13 cellular contexts compared by ENCODE assay signal in the genomic region with DNA sequence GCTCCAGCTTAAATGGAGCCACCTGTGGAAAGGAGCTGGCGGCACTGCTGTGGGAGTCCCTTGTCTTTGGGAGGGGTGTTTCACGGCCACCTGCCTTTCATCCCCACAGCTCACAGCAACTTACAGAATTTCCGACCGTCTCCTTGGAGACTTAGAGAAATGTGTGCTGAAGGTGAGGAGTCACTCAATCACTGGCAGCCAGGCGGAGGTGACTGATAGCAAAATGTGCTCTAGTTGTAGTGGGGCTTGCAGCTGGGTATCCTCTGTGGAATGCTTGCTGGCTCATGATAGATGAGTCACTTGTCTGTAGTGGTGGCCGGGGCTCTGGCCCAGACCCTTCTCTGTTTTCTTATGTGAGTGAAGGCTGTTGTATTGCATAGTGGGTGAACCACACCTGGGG.
DNase-seq lines count a peak whose midpoint lies in the region; ATAC-seq and TF ChIP-seq lines count a peak whose summit lies in the region.
"Had no signal": no experiment of that assay in that cellular context is flagged by ENCODE, and none has a peak within 500 bp of the region (broad histone marks: within the 10 kb centered on the region; RNA-seq: fewer than 3 reads in every experiment).

No MANE protein-coding gene starts in this region.

- peaks cover 94 to 98% (median 96%) of the 10 kb centered on the region in 10 experiments for H3K4me1 ChIP-seq in BLaER1 treated with 17β-estradiol and CSF1 and Interleukin-3, amounts not matched to agents 10 nM and 100 nM

- H3K9me3 Mint-ChIP-seq in nephron, result no peaks in the 10 kb centered on the region
- H3K9me3 Mint-ChIP-seq in activated T-helper 2 cell treated with anti-CD3 and anti-CD28 coated beads, Interferon-gamma antibody, Interleukin-2, Interleukin-4, amounts not matched to agents 10 μg/mL and 5 μg/mL and 100 μg/mL, durations not matched to agents 14 hours and 24 hours and 36 hours, result no peaks in the 10 kb centered on the region
- H3K9me3 Mint-ChIP-seq: activated naive CD4-positive, alpha-beta T cell treated with anti-CD3 and anti-CD28 coated beads, Interleukin-2, amount 50 U/mL, for 24 hours had no signal

- H3K27ac ChIP-seq in BLaER1 treated with 17β-estradiol and CSF1 and Interleukin-3, amounts not matched to agents 10 nM and 100 nM, result peak overlapping the region; percentile 86 to 100 (median 99)

- DNase-seq in MG63 (peak; percentile 65), dermis blood vessel endothelial cell (peak; percentile 91), NCI-H526 treated with DMSO at 0.1 percent for 48 hours (lab: John Stamatoyannopoulos, UW) (no peak), NCI-H1436 treated with DMSO at 0.1 percent for 48 hours (lab: John Stamatoyannopoulos, UW) (no peak)
- DNase-seq in activated T-helper 2 cell treated with anti-CD3 and anti-CD28 coated beads, Interferon-gamma antibody, Interleukin-2, Interleukin-4, amounts not matched to agents 10 μg/mL and 5 μg/mL and 100 μg/mL, durations not matched to agents 14 hours and 24 hours and 36 hours (ENCODE audit: low spot score), result no peak
- DNase-seq: KG1, NCI-H2227 treated with DMSO at 0.1 percent for 48 hours, SIG-M5 had no signal

- H3K9ac ChIP-seq in BLaER1 treated with 17β-estradiol and CSF1 and Interleukin-3, amounts not matched to agents 10 nM and 100 nM, result peak overlapping the region; percentile 74 to 97 (median 88); a peak in 21 of 22 replicates

- H3K4me2 ChIP-seq in BLaER1 treated with 17β-estradiol and CSF1 and Interleukin-3, amounts not matched to agents 10 nM and 100 nM, result peak overlapping the region; percentile 76 to 96 (median 92)

- H3K27me3 Mint-ChIP-seq in nephron (ENCODE audit: low read depth), result peaks cover 17% of the 10 kb centered on the region
- H3K27me3 Mint-ChIP-seq in activated T-helper 2 cell treated with anti-CD3 and anti-CD28 coated beads, Interferon-gamma antibody, Interleukin-2, Interleukin-4, amounts not matched to agents 10 μg/mL and 5 μg/mL and 100 μg/mL, durations not matched to agents 14 hours and 24 hours and 36 hours (ENCODE audit: low read depth), result peaks cover 10% of the 10 kb centered on the region
- H3K27me3 Mint-ChIP-seq: activated naive CD4-positive, alpha-beta T cell treated with anti-CD3 and anti-CD28 coated beads, Interleukin-2, amount 50 U/mL, for 24 hours had no signal

- H3K36me3 Mint-ChIP-seq in nephron (ENCODE audit: low read depth), result no peaks in the 10 kb centered on the region
- no peaks in the 10 kb centered on the region for H3K36me3 Mint-ChIP-seq in activated T-helper 2 cell treated with anti-CD3 and anti-CD28 coated beads, Interferon-gamma antibody, Interleukin-2, Interleukin-4, amounts not matched to agents 10 μg/mL and 5 μg/mL and 100 μg/mL, durations not matched to agents 14 hours and 24 hours and 36 hours (ENCODE audit: low read depth)
- H3K36me3 Mint-ChIP-seq: activated naive CD4-positive, alpha-beta T cell treated with anti-CD3 and anti-CD28 coated beads, Interleukin-2, amount 50 U/mL, for 24 hours had no signal

- no peak overlapping the region for H3K4me3 Mint-ChIP-seq in nephron
- no peak overlapping the region for H3K4me3 Mint-ChIP-seq in activated T-helper 2 cell treated with anti-CD3 and anti-CD28 coated beads, Interferon-gamma antibody, Interleukin-2, Interleukin-4, amounts not matched to agents 10 μg/mL and 5 μg/mL and 100 μg/mL, durations not matched to agents 14 hours and 24 hours and 36 hours (ENCODE audit: low read depth)
- H3K4me3 Mint-ChIP-seq: activated naive CD4-positive, alpha-beta T cell treated with anti-CD3 and anti-CD28 coated beads, Interleukin-2, amount 50 U/mL, for 24 hours had no signal

- H3K4me3 ChIP-seq in BLaER1 treated with 17β-estradiol and CSF1 and Interleukin-3, amounts not matched to agents 10 nM and 100 nM, result peak overlapping the region in 8 of 10 experiments; percentile 7 to 51 (median 40); a peak in 10 of 20 replicates
- H3K4me3 ChIP-seq in MG63, result no peak overlapping the region

- peak overlapping the region in 2 of 3 experiments; percentile 26 to 81 for H3K27ac Mint-ChIP-seq in nephron
- H3K27ac Mint-ChIP-seq in activated T-helper 2 cell treated with anti-CD3 and anti-CD28 coated beads, Interferon-gamma antibody, Interleukin-2, Interleukin-4, amounts not matched to agents 10 μg/mL and 5 μg/mL and 100 μg/mL, durations not matched to agents 14 hours and 24 hours and 36 hours, result no peak overlapping the region
- H3K27ac Mint-ChIP-seq: activated naive CD4-positive, alpha-beta T cell treated with anti-CD3 and anti-CD28 coated beads, Interleukin-2, amount 50 U/mL, for 24 hours had no signal

- peaks cover 90% of the 10 kb centered on the region for H3K4me1 Mint-ChIP-seq in nephron
- peaks cover 12% of the 10 kb centered on the region for H3K4me1 Mint-ChIP-seq in activated T-helper 2 cell treated with anti-CD3 and anti-CD28 coated beads, Interferon-gamma antibody, Interleukin-2, Interleukin-4, amounts not matched to agents 10 μg/mL and 5 μg/mL and 100 μg/mL, durations not matched to agents 14 hours and 24 hours and 36 hours (ENCODE audit: low read depth)

- H3K9me3 ChIP-seq in BLaER1 treated with 17β-estradiol and CSF1 and Interleukin-3, amounts not matched to agents 10 nM and 100 nM (replicated peaks in 1 of 11), result no peaks in the 10 kb centered on the region
- H3K9me3 ChIP-seq in MG63, result no peaks in the 10 kb centered on the region

- H4K20me1 ChIP-seq in BLaER1 treated with 17β-estradiol and CSF1 and Interleukin-3, amounts not matched to agents 10 nM and 100 nM, result peaks cover 0 to 5% (median 0%) of the 10 kb centered on the region in 11 experiments; a peak in 2 of 22 replicates

- no peaks in the 10 kb centered on the region for H3K27me3 ChIP-seq in BLaER1 treated with 17β-estradiol and CSF1 and Interleukin-3, amounts not matched to agents 10 nM and 100 nM
- H3K27me3 ChIP-seq in MG63, result no peaks in the 10 kb centered on the region

- H3K36me3 ChIP-seq in BLaER1 treated with 17β-estradiol and CSF1 and Interleukin-3, amounts not matched to agents 10 nM and 100 nM, result no peaks in the 10 kb centered on the region
- no peaks in the 10 kb centered on the region for H3K36me3 ChIP-seq in MG63

- ATAC-seq in HG02571 (IDR thresholded peaks at IDR 0.05; ENCODE audit: unreplicated experiment), result no peak
- ATAC-seq: left lobe of liver had no signal

- TF ChIP-seq CTCF in nephron (IDR thresholded peaks at IDR 0.05; ENCODE audit: unreplicated experiment in 3 of 3), result no peak

- intact Hi-C loops in activated T-helper 2 cell treated with anti-CD3 and anti-CD28 coated beads, Interferon-gamma antibody, Interleukin-2, Interleukin-4, amounts not matched to agents 10 μg/mL and 5 μg/mL and 100 μg/mL, durations not matched to agents 14 hours and 24 hours and 36 hours (cut with micrococcal nuclease), result no loop called here

Comparison
In these comparisons a context has a peak if more than half of its experiments do, and no peak if none do; other contexts are left out.
1. DNase-seq: peak in MG63 (single experiment) and dermis blood vessel endothelial cell (single experiment); none in NCI-H526 treated with DMSO at 0.1 percent for 48 hours (single experiment), NCI-H1436 treated with DMSO at 0.1 percent for 48 hours (single experiment) and activated T-helper 2 cell treated with anti-CD3 and anti-CD28 coated beads, Interferon-gamma antibody, Interleukin-2, Interleukin-4, amounts not matched to agents 10 μg/mL and 5 μg/mL and 100 μg/mL, durations not matched to agents 14 hours and 24 hours and 36 hours (single experiment).